11 cellular contexts compared by ENCODE assay signal in genomic region chr21:26587621-26588260, GRCh38. TPM values are rescaled to one million over a fixed set of nuclear protein-coding genes. Genes with fewer than 3 reads are reported as not detected.
DNase-seq lines count a peak whose midpoint lies in the region; ATAC-seq, FAIRE-seq and TF ChIP-seq lines count a peak whose summit lies in the region.
"Had no signal": no experiment of that assay in that cellular context is flagged by ENCODE, and none has a peak within 500 bp of the region (broad histone marks: within the 10 kb centered on the region; RNA-seq: fewer than 3 reads in every experiment).

No MANE protein-coding gene starts in this region.

- intact Hi-C loops in Right ventricle myocardium superior (cut with DNase I) (no loop called here), cardiac septum (cut with DNase I) (no loop called here), mammary epithelial cell (cut with micrococcal nuclease) (no loop called here), aorta (cut with DNase I) (no loop called here)

- H3K27ac ChIP-seq in mammary epithelial cell (ENCODE audit: insufficient read depth, low read depth, low read length) (no peak overlapping the region), keratinocyte (ENCODE audit: control insufficient read depth, insufficient read depth, low read length) (no peak overlapping the region), aorta (ENCODE audit: low read depth in 1 of 2, low read length in 2 of 2) (no peak overlapping the region)

- TF ChIP-seq CTCF in mammary epithelial cell (conservative IDR thresholded peaks at IDR 0.05 in 1 of 2, IDR thresholded peaks at IDR 0.05 in 1 of 2; ENCODE audit: extremely low read depth in 1 of 2, insufficient read depth in 1 of 2, low read depth in 1 of 2, low read length in 2 of 2) (no peak), keratinocyte (optimal IDR thresholded peaks at IDR 0.05 in 1 of 3, IDR thresholded peaks at IDR 0.05 in 1 of 3, conservative IDR thresholded peaks at IDR 0.05 in 1 of 3; ENCODE audit: extremely low read depth in 1 of 3, insufficient read depth in 2 of 3, low read length in 3 of 3) (no peak)

- FAIRE-seq in keratinocyte (lab: Jason Lieb, UNC): peak; percentile 96

- H2AFZ ChIP-seq in mammary epithelial cell (ENCODE audit: low read depth, low read length): no peak overlapping the region
- peak overlapping the region; percentile 54 for H2AFZ ChIP-seq in keratinocyte (ENCODE audit: control insufficient read depth, low read length)

- 81% methylated on average over 11 of the region's 11 CpGs for WGBS in mammary epithelial cell (ENCODE audit: low coverage, missing lambda C conversion rate)
- WGBS in aorta, 2 donors: 53 to 69% methylated on average over 11 of the region's 11 CpGs

- H3K27me3 ChIP-seq in mammary epithelial cell (ENCODE audit: insufficient read depth, low read length) (no peaks in the 10 kb centered on the region), keratinocyte (ENCODE audit: control insufficient read depth, extremely low read depth, insufficient read depth, low read length) (no peaks in the 10 kb centered on the region), aorta (ENCODE audit: control insufficient read depth in 1 of 2, insufficient read depth in 2 of 2, low read length in 1 of 2) (peaks cover 0 to 2% of the 10 kb centered on the region in 2 donors)

- H3K9me1 ChIP-seq in keratinocyte (ENCODE audit: control insufficient read depth, extremely low read depth, insufficient read depth, low read length): no peaks in the 10 kb centered on the region

- no peak overlapping the region for H3K4me3 ChIP-seq in mammary epithelial cell (replicated peaks in 1 of 3; ENCODE audit: insufficient read depth in 1 of 3, low read depth in 2 of 3, low read length in 3 of 3)
- peak overlapping the region in 1 of 3 experiments; percentile 28 for H3K4me3 ChIP-seq in keratinocyte (ENCODE audit: control insufficient read depth in 2 of 3, extremely low read depth in 1 of 3, insufficient read depth in 2 of 3, low read depth in 1 of 3, low read length in 3 of 3)
- no peak overlapping the region for H3K4me3 ChIP-seq in aorta (ENCODE audit: low read length in 2 of 2)

- H3K79me2 ChIP-seq in mammary epithelial cell (ENCODE audit: insufficient read depth, low read length): no peaks in the 10 kb centered on the region
- no peaks in the 10 kb centered on the region for H3K79me2 ChIP-seq in keratinocyte (ENCODE audit: control insufficient read depth, insufficient read depth, low read length)

- H3K4me1 ChIP-seq in mammary epithelial cell (ENCODE audit: insufficient read depth, low read length) (no peaks in the 10 kb centered on the region), keratinocyte (ENCODE audit: control insufficient read depth, extremely low read depth, insufficient read depth, low read length) (peaks cover 11% of the 10 kb centered on the region), aorta (ENCODE audit: control insufficient read depth in 1 of 2, insufficient read depth in 2 of 2, low read length in 2 of 2) (no peaks in the 10 kb centered on the region)

- CTCF ChIA-PET in mammary epithelial cell (lab: Charles Lee; ENCODE audit: low non-redundant PET): no interaction called here

- H3K4me2 ChIP-seq in mammary epithelial cell (ENCODE audit: insufficient read depth, low read depth, low read length) (no peak overlapping the region), keratinocyte (ENCODE audit: control insufficient read depth, extremely low read depth, insufficient read depth, low read depth, low read length) (peak overlapping the region; percentile 42)

- ATAC-seq in Right ventricle myocardium superior (ENCODE audit: poor library complexity) (peak; percentile 63), aorta (ENCODE audit: low FRiP score) (peak; percentile 69)

- BruUV-seq in mammary epithelial cell (replicated peaks; lab: Mats Ljungman, UMichigan): no TSS peak

- dilution Hi-C loops in mammary epithelial cell (cut with HindIII; ENCODE audit: low sequenced_read_pairs): loop anchor here (5.0 kb wide), 1 partner anchor 55 kb away; no protein-coding TSS in a partner anchor
- dilution Hi-C loops in keratinocyte (cut with MboI; ENCODE audit: extremely low pct_ligation_motif_present, low sequenced_read_pairs): no loop called here

- H3K36me3 ChIP-seq in mammary epithelial cell (ENCODE audit: insufficient read depth, low read length): no peaks in the 10 kb centered on the region
- H3K36me3 ChIP-seq in keratinocyte (ENCODE audit: control insufficient read depth in 2 of 2, extremely low read depth in 1 of 2, insufficient read depth in 2 of 2, low read length in 2 of 2): no peaks in the 10 kb centered on the region
- H3K36me3 ChIP-seq in aorta (ENCODE audit: control insufficient read depth in 1 of 2, insufficient read depth in 2 of 2, low read length in 1 of 2): no peaks in the 10 kb centered on the region

- H3K9me3 ChIP-seq in mammary epithelial cell (replicated peaks; ENCODE audit: insufficient read depth, low read length): no peaks in the 10 kb centered on the region
- H3K9me3 ChIP-seq in keratinocyte (ENCODE audit: control insufficient read depth, low read depth, low read length): no peaks in the 10 kb centered on the region
- no peaks in the 10 kb centered on the region for H3K9me3 ChIP-seq in aorta (ENCODE audit: control insufficient read depth, low read length)

- DNase-seq in Right ventricle myocardium superior: no peak
- no peak for DNase-seq in cardiac septum (ENCODE audit: low spot score)
- DNase-seq in mammary epithelial cell: peak; percentile 5
- peak; percentile 15 for DNase-seq in keratinocyte (ENCODE audit: low read depth, low spot score)
- no peak for DNase-seq in aorta
- DNase-seq in NCI-H748 (lab: John Stamatoyannopoulos, UW; ENCODE audit: unreplicated experiment): no peak
- no peak for DNase-seq in stimulated activated CD4-positive, alpha-beta T cell treated with anti-CD3 and anti-CD28 coated beads, Interleukin-4, amount 100 ng/mL, for 4 hours
- no peak for DNase-seq in NAMALWA (ENCODE audit: low spot score)
- DNase-seq: NCI-H446 treated with DMSO at 0.1 percent for 48 hours had no signal

- in situ Hi-C loops in mammary epithelial cell (cut with MboI; ENCODE audit: low sequenced_read_pairs in 2 of 2): no loop called here

- H3K9ac ChIP-seq in mammary epithelial cell (ENCODE audit: insufficient read depth, low read length) (no peak overlapping the region), keratinocyte (ENCODE audit: control insufficient read depth, extremely low read depth, insufficient read depth, low read length) (no peak overlapping the region)

- H4K20me1 ChIP-seq in mammary epithelial cell (ENCODE audit: insufficient read depth, low read length) (no peaks in the 10 kb centered on the region), keratinocyte (ENCODE audit: control insufficient read depth, extremely low read depth, insufficient read depth, low read length) (no peaks in the 10 kb centered on the region)

RNA-seq across cellular contexts. Expression of gene CYYR1, which starts 14.7 kb away (rescaled TPM):
- 24.7 TPM for total RNA-seq in Right ventricle myocardium superior
- total RNA-seq in cardiac septum: 13.8 TPM
- total RNA-seq in mammary epithelial cell: 1 to 10 TPM; 3.0 to 5.2 TPM
- polyA plus RNA-seq in mammary epithelial cell: 1.0 TPM
- polyA minus RNA-seq in mammary epithelial cell: 0.72 TPM
- 1.5 to 2.2 TPM (median 1.9 TPM) in 3 replicates for polyA plus RNA-seq in keratinocyte
- polyA plus RNA-seq in keratinocyte (2011; ENCODE audit: low read depth): 0.79 TPM
- polyA plus RNA-seq in keratinocyte (2011; cell fraction: cytosol; rRNA removed): 1.7 and 1.9 TPM in 2 replicates
- polyA plus RNA-seq in keratinocyte (2011; cell fraction: nucleus; rRNA removed): 1.3 TPM in 2 replicates
- polyA plus RNA-seq in keratinocyte (2012; ENCODE audit: low replicate concordance): 2.2 and 2.3 TPM in 2 replicates
- polyA minus RNA-seq in keratinocyte: 1.3 to 3.0 TPM (median 1.5 TPM) in 3 replicates
- polyA minus RNA-seq in keratinocyte (2011; cell fraction: cytosol; rRNA and poly(A)+ RNA removed): 1.2 TPM
- polyA minus RNA-seq in keratinocyte (2011; cell fraction: nucleus; rRNA and poly(A)+ RNA removed): 0.47 and 0.53 TPM in 2 replicates
- 10 to 100 TPM; 24.8 to 45.8 TPM for total RNA-seq in aorta
- polyA plus RNA-seq in aorta: 1 to 10 TPM; 1.6 to 2.0 TPM
- polyA plus RNA-seq: AG04450, IgD-negative memory B cell had no signal

Comparison
In these comparisons a context has a peak if more than half of its experiments do, and no peak if none do; other contexts are left out.
1. DNase-seq: peak in mammary epithelial cell (single experiment) and keratinocyte (single experiment); none in Right ventricle myocardium superior (single experiment), cardiac septum (single experiment), aorta (0 of 2), NCI-H748 (single experiment), stimulated activated CD4-positive, alpha-beta T cell treated with anti-CD3 and anti-CD28 coated beads, Interleukin-4, amount 100 ng/mL, for 4 hours (0 of 2) and NAMALWA (single experiment).